ENCODE assay signal across 17 cellular contexts in the genomic region with DNA sequence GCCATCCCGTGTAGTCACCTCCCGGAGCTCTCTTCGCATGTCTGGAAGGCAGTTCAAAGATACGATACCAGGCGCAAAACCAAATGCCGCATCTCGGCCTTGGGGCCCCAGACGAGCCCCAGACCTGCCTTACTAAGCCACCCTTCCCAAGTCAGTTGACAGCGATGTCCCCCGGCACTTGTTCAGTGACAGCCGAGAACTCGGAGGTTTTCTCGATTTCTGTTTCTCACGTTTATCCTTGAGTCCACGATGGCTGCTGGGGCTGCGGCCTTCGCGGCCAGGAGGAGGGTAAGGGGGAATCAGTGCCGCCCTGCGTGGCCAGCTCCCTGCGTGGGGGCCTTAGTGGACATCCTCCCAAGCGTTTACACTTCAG. TPM values are rescaled to one million over a fixed set of nuclear protein-coding genes. Genes with fewer than 3 reads are reported as not detected.
A peak's percentile ranks its signal among the peaks of the same experiment; 100 is the strongest.
DNase-seq lines count a peak whose midpoint lies in the region; ATAC-seq, FAIRE-seq and TF ChIP-seq lines count a peak whose summit lies in the region.
"Had no signal": no experiment of that assay in that cellular context is flagged by ENCODE, and none has a peak within 500 bp of the region (broad histone marks: within the 10 kb centered on the region; RNA-seq: fewer than 3 reads in every experiment).

No MANE protein-coding gene starts in this region.

- H3K4me3 Mint-ChIP-seq in natural killer cell = no peak overlapping the region

- H4K20me1 ChIP-seq in K562 (replicated peaks; ENCODE audit: control insufficient read depth, insufficient read depth, low read length) = peaks cover 19% of the 10 kb centered on the region

- H3K27ac ChIP-seq in left ventricle myocardium inferior (replicated peaks) (peak overlapping the region; percentile 40), K562 (ENCODE audit: extremely low read depth, low read depth, low read length) (no peak overlapping the region), upper lobe of left lung (no peak overlapping the region)
- H3K27ac ChIP-seq: stomach, VCaP had no signal

- intact Hi-C loops in left ventricle myocardium inferior (cut with micrococcal nuclease) = no loop called here
- intact Hi-C loops in left ventricle myocardium superior (cut with micrococcal nuclease) = no loop called here
- intact Hi-C loops in K562 (cut with micrococcal nuclease) = no loop called here
- intact Hi-C loops in natural killer cell (cut with micrococcal nuclease) = no loop called here

- H3K36me3 ChIP-seq in left ventricle myocardium inferior = peaks cover 51% of the 10 kb centered on the region
- H3K36me3 ChIP-seq in K562 (ENCODE audit: control insufficient read depth, insufficient read depth, low read length) = peaks cover 77% of the 10 kb centered on the region; the same call in 2 of the 3 replicates
- peaks cover 0 to 55% (median 23%) of the 10 kb centered on the region in 4 donors for H3K36me3 ChIP-seq in upper lobe of left lung

- TF ChIP-seq POLR2A in K562 (conservative IDR thresholded peaks at IDR 0.05) (no peak), upper lobe of left lung (IDR thresholded peaks at IDR 0.05) (no peak)

- DNase-seq in left ventricle myocardium inferior (no peak), left ventricle myocardium superior (no peak), K562 (ENCODE audit: extremely low read depth in 1 of 4, low spot score in 3 of 4) (no peak), natural killer cell (no peak), upper lobe of left lung (peak; percentile 16 to 54), RPMI8226 (no peak), NOMO-1 (lab: John Stamatoyannopoulos, UW; ENCODE audit: unreplicated experiment in 2 of 2) (no peak), NOMO-1 treated with DMSO at 0.1 percent for 48 hours (lab: John Stamatoyannopoulos, UW; ENCODE audit: unreplicated experiment) (no peak)
- DNase-seq: anterior cingulate cortex, heart right ventricle, IMR-90, NCI-H187 treated with DMSO at 0.1 percent for 48 hours, NCI-H345, stomach, SW 1271 had no signal

- H3K9ac ChIP-seq in K562 (ENCODE audit: insufficient read depth in 1 of 2, low read depth in 2 of 2, low read length in 2 of 2) = no peak overlapping the region

- no peaks in the 10 kb centered on the region for H3K9me3 ChIP-seq in left ventricle myocardium inferior (replicated peaks)
- no peaks in the 10 kb centered on the region for H3K9me3 ChIP-seq in K562 (replicated peaks; ENCODE audit: control insufficient read depth, insufficient read depth, low read depth, low read length)
- no peaks in the 10 kb centered on the region for H3K9me3 ChIP-seq in upper lobe of left lung
- H3K9me3 ChIP-seq: heart right ventricle, stomach had no signal

- POLR2A ChIA-PET in K562 (lab: Yijun Ruan, JAX) = interaction anchor here (0.7 to 1.1 kb wide), 3 partner anchors 12 to 36 kb away, joined by 3 to 7 read pairs (median 3); no protein-coding TSS in a partner anchor

- H3K27me3 ChIP-seq in left ventricle myocardium inferior (ENCODE audit: low read depth) = no peaks in the 10 kb centered on the region
- no peaks in the 10 kb centered on the region for H3K27me3 ChIP-seq in K562 (ENCODE audit: control insufficient read depth in 2 of 2, insufficient read depth in 2 of 2, low read length in 2 of 2)
- H3K27me3 ChIP-seq in upper lobe of left lung = no peaks in the 10 kb centered on the region
- H3K27me3 ChIP-seq: heart right ventricle, stomach had no signal

- no peak for FAIRE-seq in K562 (lab: Jason Lieb, UNC)

- TF ChIP-seq EP300 in K562 (IDR thresholded peaks at IDR 0.05; ENCODE audit: low read length) (no peak), upper lobe of left lung (IDR thresholded peaks at IDR 0.05) (no peak)

- TF ChIP-seq RAD21 in K562 (CRISPR knock-in tag; conservative IDR thresholded peaks at IDR 0.05 in 1 of 2, IDR thresholded peaks at IDR 0.05 in 1 of 2) = no peak

- no peaks in the 10 kb centered on the region for H3K9me1 ChIP-seq in K562 (ENCODE audit: control insufficient read depth, insufficient read depth, low read length)

- H3K9me3 Mint-ChIP-seq in natural killer cell = no peaks in the 10 kb centered on the region

- H3K79me2 ChIP-seq in K562 (ENCODE audit: control insufficient read depth, insufficient read depth, low read length) = peaks cover 96% of the 10 kb centered on the region

- TF ChIP-seq CTCF in left ventricle myocardium inferior (IDR thresholded peaks at IDR 0.05; ENCODE audit: borderline replicate concordance) (no peak), K562 (IDR thresholded peaks at IDR 0.05 in 2 of 3, conservative IDR thresholded peaks at IDR 0.05 in 1 of 3; ENCODE audit: insufficient read depth in 2 of 3, low read depth in 1 of 3, low read length in 3 of 3) (no peak), natural killer cell (IDR thresholded peaks at IDR 0.05) (no peak), upper lobe of left lung (IDR thresholded peaks at IDR 0.05) (no peak)

- H3K4me1 Mint-ChIP-seq in natural killer cell = peaks cover 41 to 78% of the 10 kb centered on the region in 2 donors

- peak overlapping the region; percentile 26 to 48 for H3K27ac Mint-ChIP-seq in natural killer cell

- H3K4me3 ChIP-seq in left ventricle myocardium inferior = no peak overlapping the region
- no peak overlapping the region for H3K4me3 ChIP-seq in K562
- H3K4me3 ChIP-seq in upper lobe of left lung = no peak overlapping the region
- H3K4me3 ChIP-seq: heart right ventricle, stomach had no signal

- CTCF ChIA-PET in K562 (lab: Yijun Ruan, JAX; ENCODE audit: low intra/inter-chr PET ratio) = no interaction called here

- ATAC-seq in left ventricle myocardium superior (no peak), K562 (no peak), natural killer cell (no peak), upper lobe of left lung (ENCODE audit: low FRiP score in 2 of 2) (no peak)
- ATAC-seq: HCT116 had no signal

- in situ Hi-C loops in K562 (cut with MboI) = no loop called here

- H3K36me3 Mint-ChIP-seq in natural killer cell = no peaks in the 10 kb centered on the region

- H3K4me2 ChIP-seq in K562 (ENCODE audit: insufficient read depth, low read length) = no peak overlapping the region

- no peak overlapping the region for H2AFZ ChIP-seq in K562 (ENCODE audit: low read depth, low read length)

- no TSS peak for BruUV-seq in K562 (replicated peaks; lab: Mats Ljungman, UMichigan)

- 96% methylated on average over 20 of the region's 22 CpGs for whole genome bisulfite sequencing in K562 (ENCODE audit: insufficient coverage, low coverage, missing lambda C conversion rate)
- WGBS in upper lobe of left lung, 2 donors = 80 to 90% methylated on average over 22 of the region's 22 CpGs

- peaks cover 78% of the 10 kb centered on the region for H3K4me1 ChIP-seq in left ventricle myocardium inferior
- H3K4me1 ChIP-seq in K562 (replicated peaks in 1 of 2; ENCODE audit: control insufficient read depth in 2 of 2, insufficient read depth in 2 of 2, low read length in 2 of 2) = peaks cover under 1 to 31% of the 10 kb centered on the region in 2 experiments; a peak in 4 of 5 replicates
- H3K4me1 ChIP-seq in upper lobe of left lung = peaks cover 16 to 49% (median 28%) of the 10 kb centered on the region in 4 donors

- H3K27me3 Mint-ChIP-seq in natural killer cell (ENCODE audit: low read depth in 2 of 2) = no peaks in the 10 kb centered on the region

RNA-seq across cellular contexts. Expression of gene MAEA, which starts 7.3 kb away (rescaled TPM):
- total RNA-seq in left ventricle myocardium inferior (49.5 TPM), left ventricle myocardium superior (49.6 TPM), K562 (2014; rRNA removed) (63.2 and 104 TPM in 2 replicates), K562 (2014; rRNA removed; fragmentation: Illumina TruSeq; extraction: Trizol) (18.7 and 20.5 TPM in 2 replicates), K562 (2015; rRNA removed; fragmentation: Illumina TruSeq; extraction: Trizol) (45.0 and 48.7 TPM in 2 replicates), K562 (2021) (84.4 and 86.5 TPM in 2 replicates), natural killer cell (10 to 100 TPM; 63.5 to 89.2 (median 64.0) TPM), upper lobe of left lung (100 to 1,000 TPM in 1 of 6 donors, 10 to 100 TPM in 5; 58.5 to 289 (median 73.0) TPM)
- total RNA-seq in K562 (2011; cell fraction: chromatin; rRNA removed; ENCODE audit: low replicate concordance) = 97.9 and 170 TPM in 2 replicates
- total RNA-seq in K562 (2011; cell fraction: nucleolus; rRNA removed) = 114 and 125 TPM in 2 replicates
- total RNA-seq in K562 (2011; cell fraction: nucleoplasm; rRNA removed) = 91.9 and 96.7 TPM in 2 replicates
- polyA plus RNA-seq in K562 (2011; rRNA removed) (59.3 and 60.8 TPM in 2 replicates), K562 (2014; fragmentation: Illumina TruSeq; extraction: Trizol) (34.3 and 57.0 TPM in 2 replicates), K562 (2014; fragmentation: Nextera tagmentation; extraction: Ambion mirVana) (1 to 10 TPM; 2.1 to 4.7 TPM), K562 (2014; rRNA removed) (72.5 and 74.7 TPM in 2 replicates)
- polyA plus RNA-seq in K562 (2011; cell fraction: cytosol; rRNA removed) = 74.2 and 137 TPM in 2 replicates
- polyA plus RNA-seq in K562 (2011; cell fraction: nucleus; rRNA removed) = 133 and 220 TPM in 2 replicates
- 70.1 and 73.0 TPM in 2 replicates for polyA plus RNA-seq in K562 (2012)
- 25.7 and 39.9 TPM in 2 replicates for polyA minus RNA-seq in K562 (2011; rRNA and poly(A)+ RNA removed)
- 62.0 and 64.6 TPM in 2 replicates for polyA minus RNA-seq in K562 (2011; cell fraction: cytosol; rRNA and poly(A)+ RNA removed)
- 51.3 and 58.3 TPM in 2 replicates for polyA minus RNA-seq in K562 (2011; cell fraction: nucleus; rRNA and poly(A)+ RNA removed)

RNA-seq across cellular contexts. Expression of gene CTBP1, which starts 48.1 kb away (rescaled TPM):
- total RNA-seq in left ventricle myocardium inferior = 112 TPM
- 133 TPM for total RNA-seq in left ventricle myocardium superior
- total RNA-seq in K562 (2011; cell fraction: chromatin; rRNA removed; ENCODE audit: low replicate concordance) = 63.5 and 142 TPM in 2 replicates
- 94.5 and 102 TPM in 2 replicates for total RNA-seq in K562 (2011; cell fraction: nucleolus; rRNA removed)
- total RNA-seq in K562 (2011; cell fraction: nucleoplasm; rRNA removed) = 48.0 and 62.1 TPM in 2 replicates
- 162 and 230 TPM in 2 replicates for total RNA-seq in K562 (2014; rRNA removed)
- 27.2 and 30.4 TPM in 2 replicates for total RNA-seq in K562 (2014; rRNA removed; fragmentation: Illumina TruSeq; extraction: Trizol)
- total RNA-seq in K562 (2015; rRNA removed; fragmentation: Illumina TruSeq; extraction: Trizol) = 67.9 and 70.4 TPM in 2 replicates
- 134 and 148 TPM in 2 replicates for total RNA-seq in K562 (2021)
- polyA plus RNA-seq in K562 (2011; rRNA removed) = 68.2 and 72.3 TPM in 2 replicates
- polyA plus RNA-seq in K562 (2011; cell fraction: cytosol; rRNA removed) = 113 and 437 TPM in 2 replicates
- polyA plus RNA-seq in K562 (2011; cell fraction: nucleus; rRNA removed) = 168 and 330 TPM in 2 replicates
- 113 and 126 TPM in 2 replicates for polyA plus RNA-seq in K562 (2012)
- 64.0 and 116 TPM in 2 replicates for polyA plus RNA-seq in K562 (2014; fragmentation: Illumina TruSeq; extraction: Trizol)
- polyA plus RNA-seq in K562 (2014; fragmentation: Nextera tagmentation; extraction: Ambion mirVana) = 10 to 100 TPM; 14.5 to 20.0 TPM
- 111 and 118 TPM in 2 replicates for polyA plus RNA-seq in K562 (2014; rRNA removed)
- polyA minus RNA-seq in K562 (2011; rRNA and poly(A)+ RNA removed) = 33.8 and 54.2 TPM in 2 replicates
- 135 and 154 TPM in 2 replicates for polyA minus RNA-seq in K562 (2011; cell fraction: cytosol; rRNA and poly(A)+ RNA removed)
- 39.7 and 56.8 TPM in 2 replicates for polyA minus RNA-seq in K562 (2011; cell fraction: nucleus; rRNA and poly(A)+ RNA removed)
- 100 to 1,000 TPM; 384 to 388 (median 388) TPM for total RNA-seq in natural killer cell
- 100 to 1,000 TPM; 142 to 483 (median 213) TPM for total RNA-seq in upper lobe of left lung

RNA-seq across cellular contexts. Expression of gene UVSSA, which starts 50.0 kb away (rescaled TPM):
- total RNA-seq in left ventricle myocardium inferior (5.9 TPM), left ventricle myocardium superior (5.9 TPM), K562 (2014; rRNA removed) (4.5 and 5.4 TPM in 2 replicates), K562 (2014; rRNA removed; fragmentation: Illumina TruSeq; extraction: Trizol) (1.5 TPM in 2 replicates), K562 (2015; rRNA removed; fragmentation: Illumina TruSeq; extraction: Trizol) (2.6 and 2.9 TPM in 2 replicates), K562 (2021) (12.4 and 14.6 TPM in 2 replicates), natural killer cell (10 to 100 TPM; 48.0 to 59.4 (median 56.4) TPM), upper lobe of left lung (100 to 1,000 TPM in 1 of 6 donors, 10 to 100 TPM in 5; 15.2 to 138 (median 46.5) TPM)
- 74.2 and 130 TPM in 2 replicates for total RNA-seq in K562 (2011; cell fraction: chromatin; rRNA removed; ENCODE audit: low replicate concordance)
- 56.7 and 60.5 TPM in 2 replicates for total RNA-seq in K562 (2011; cell fraction: nucleolus; rRNA removed)
- 48.0 and 51.4 TPM in 2 replicates for total RNA-seq in K562 (2011; cell fraction: nucleoplasm; rRNA removed)
- polyA plus RNA-seq in K562 (2011; rRNA removed) (3.5 and 7.2 TPM in 2 replicates), K562 (2014; fragmentation: Illumina TruSeq; extraction: Trizol) (3.3 and 4.7 TPM in 2 replicates), K562 (2014; fragmentation: Nextera tagmentation; extraction: Ambion mirVana) (under 1 TPM; 0.21 to 0.27 TPM), K562 (2014; rRNA removed) (5.8 and 9.2 TPM in 2 replicates)
- 3.2 and 3.4 TPM in 2 replicates for polyA plus RNA-seq in K562 (2011; cell fraction: cytosol; rRNA removed)
- 46.4 and 58.8 TPM in 2 replicates for polyA plus RNA-seq in K562 (2011; cell fraction: nucleus; rRNA removed)
- polyA plus RNA-seq in K562 (2012) = 5.4 and 8.3 TPM in 2 replicates
- 2.9 and 3.6 TPM in 2 replicates for polyA minus RNA-seq in K562 (2011; rRNA and poly(A)+ RNA removed)
- 3.3 TPM in 2 replicates for polyA minus RNA-seq in K562 (2011; cell fraction: cytosol; rRNA and poly(A)+ RNA removed)
- polyA minus RNA-seq in K562 (2011; cell fraction: nucleus; rRNA and poly(A)+ RNA removed) = 12.8 and 18.4 TPM in 2 replicates

Comparison
In these comparisons a context has a peak if more than half of its experiments do, and no peak if none do; other contexts are left out.
1. DNase-seq: peak in upper lobe of left lung (2 of 2); none in left ventricle myocardium inferior (single experiment), left ventricle myocardium superior (single experiment), K562 (0 of 4), natural killer cell (single experiment), RPMI8226 (single experiment), NOMO-1 (0 of 2) and NOMO-1 treated with DMSO at 0.1 percent for 48 hours (single experiment).